8 cellular contexts compared by ENCODE assay signal in genomic region chr6:52503853-52504777, GRCh38.
DNase-seq lines count a peak whose midpoint lies in the region; ATAC-seq and TF ChIP-seq lines count a peak whose summit lies in the region.

No MANE protein-coding gene starts in this region.

- H3K9me3 ChIP-seq in prostate gland: no peaks in the 10 kb centered on the region

- H3K4me1 ChIP-seq in prostate gland (replicated peaks): no peaks in the 10 kb centered on the region

- 35% methylated on average over 23 of the region's 24 CpGs for WGBS in prostate gland

- H3K4me3 Mint-ChIP-seq in activated CD8-positive, alpha-beta memory T cell treated with anti-CD3 and anti-CD28 coated beads, Interleukin-2, amount 10 ng/mL, durations not matched to agents 7 days and 5 days: no peak overlapping the region

- H3K27ac ChIP-seq in RWPE1 (peak overlapping the region; percentile 100), prostate gland (peak overlapping the region; percentile 47 to 57)

- ATAC-seq in activated CD8-positive, alpha-beta memory T cell treated with anti-CD3 and anti-CD28 coated beads, Interleukin-2, amount 10 ng/mL, durations not matched to agents 7 days and 5 days: peak; percentile 12
- no peak for ATAC-seq in HG03280 (IDR thresholded peaks at IDR 0.05; ENCODE audit: unreplicated experiment)

- peak; percentile 18 for TF ChIP-seq POLR2A in prostate gland (IDR thresholded peaks at IDR 0.05)

- DNase-seq in activated CD8-positive, alpha-beta memory T cell treated with anti-CD3 and anti-CD28 coated beads, Interleukin-2, amount 10 ng/mL, durations not matched to agents 7 days and 5 days: no peak
- no peak for DNase-seq in activated CD8-positive, alpha-beta memory T cell treated with anti-CD3 and anti-CD28 coated beads, Interleukin-2, amount 50 U/mL, for 4 hours
- DNase-seq in RWPE1 (ENCODE audit: low spot score) (peak; percentile 98), fibroblast of the aortic adventitia (ENCODE audit: low read depth) (peak; percentile 75), prostate gland (ENCODE audit: low spot score) (peak; percentile 96), activated gamma-delta T cell treated with Interleukin-2 at 50 U/mL for 16 hours (no peak), inferior parietal cortex (ENCODE audit: extremely low spot score) (no peak)

- no peaks in the 10 kb centered on the region for H3K9me3 Mint-ChIP-seq in activated CD8-positive, alpha-beta memory T cell treated with anti-CD3 and anti-CD28 coated beads, Interleukin-2, amount 10 ng/mL, durations not matched to agents 7 days and 5 days (ENCODE audit: low read depth)

- no peaks in the 10 kb centered on the region for H3K27me3 Mint-ChIP-seq in activated CD8-positive, alpha-beta memory T cell treated with anti-CD3 and anti-CD28 coated beads, Interleukin-2, amount 10 ng/mL, durations not matched to agents 7 days and 5 days

- POLR2A ChIA-PET in RWPE1 (lab: Yijun Ruan, JAX; ENCODE audit: low non-redundant PET): interaction anchor here (0.6 to 1.5 kb wide), 4 partner anchors 69 to 492 kb away, joined by 3 to 10 read pairs (median 3); partner anchors contain the start of gene TRAM2

- no peak overlapping the region for H3K4me3 ChIP-seq in fibroblast of the aortic adventitia (ENCODE audit: low read depth, low read length)
- no peak overlapping the region for H3K4me3 ChIP-seq in prostate gland

- H3K36me3 Mint-ChIP-seq in activated CD8-positive, alpha-beta memory T cell treated with anti-CD3 and anti-CD28 coated beads, Interleukin-2, amount 10 ng/mL, durations not matched to agents 7 days and 5 days: no peaks in the 10 kb centered on the region

- no peak overlapping the region for H3K27ac Mint-ChIP-seq in activated CD8-positive, alpha-beta memory T cell treated with anti-CD3 and anti-CD28 coated beads, Interleukin-2, amount 10 ng/mL, durations not matched to agents 7 days and 5 days

- CTCF ChIA-PET in activated CD8-positive, alpha-beta memory T cell treated with anti-CD3 and anti-CD28 coated beads, Interleukin-2, amount 10 ng/mL, durations not matched to agents 7 days and 5 days (lab: Charles Lee): no interaction called here
- CTCF ChIA-PET in RWPE1 (lab: Yijun Ruan, JAX): interaction anchor here (0.6 kb wide), 1 partner anchor 241 kb away, joined by 4 read pairs; no protein-coding TSS in a partner anchor

- no peak for TF ChIP-seq CTCF in RWPE1 (conservative IDR thresholded peaks at IDR 0.05; ENCODE audit: low read depth)
- TF ChIP-seq CTCF in fibroblast of the aortic adventitia (IDR thresholded peaks at IDR 0.05; ENCODE audit: insufficient read depth, low read length): no peak
- no peak for TF ChIP-seq CTCF in prostate gland (IDR thresholded peaks at IDR 0.05)

- intact Hi-C loops in prostate gland (cut with DNase I): loop anchor here (5.0 kb wide), 1 partner anchor 82 kb away; the partner anchor contains the start of gene EFHC1

- peaks cover 0 to 2% of the 10 kb centered on the region in 2 donors for H3K36me3 ChIP-seq in prostate gland

- H3K4me1 Mint-ChIP-seq in activated CD8-positive, alpha-beta memory T cell treated with anti-CD3 and anti-CD28 coated beads, Interleukin-2, amount 10 ng/mL, durations not matched to agents 7 days and 5 days: peaks cover 3% of the 10 kb centered on the region

- no peaks in the 10 kb centered on the region for H3K27me3 ChIP-seq in prostate gland (replicated peaks; ENCODE audit: insufficient read depth)

Comparison
In these comparisons a context has a peak if more than half of its experiments do, and no peak if none do; other contexts are left out.
1. DNase-seq: peak in RWPE1 (single experiment), fibroblast of the aortic adventitia (single experiment) and prostate gland (single experiment); none in activated CD8-positive, alpha-beta memory T cell treated with anti-CD3 and anti-CD28 coated beads, Interleukin-2, amount 10 ng/mL, durations not matched to agents 7 days and 5 days (single experiment), activated CD8-positive, alpha-beta memory T cell treated with anti-CD3 and anti-CD28 coated beads, Interleukin-2, amount 50 U/mL, for 4 hours (single experiment), activated gamma-delta T cell treated with Interleukin-2 at 50 U/mL for 16 hours (single experiment) and inferior parietal cortex (single experiment).